ENCODE assay signal across 10 cellular contexts in the genomic region with DNA sequence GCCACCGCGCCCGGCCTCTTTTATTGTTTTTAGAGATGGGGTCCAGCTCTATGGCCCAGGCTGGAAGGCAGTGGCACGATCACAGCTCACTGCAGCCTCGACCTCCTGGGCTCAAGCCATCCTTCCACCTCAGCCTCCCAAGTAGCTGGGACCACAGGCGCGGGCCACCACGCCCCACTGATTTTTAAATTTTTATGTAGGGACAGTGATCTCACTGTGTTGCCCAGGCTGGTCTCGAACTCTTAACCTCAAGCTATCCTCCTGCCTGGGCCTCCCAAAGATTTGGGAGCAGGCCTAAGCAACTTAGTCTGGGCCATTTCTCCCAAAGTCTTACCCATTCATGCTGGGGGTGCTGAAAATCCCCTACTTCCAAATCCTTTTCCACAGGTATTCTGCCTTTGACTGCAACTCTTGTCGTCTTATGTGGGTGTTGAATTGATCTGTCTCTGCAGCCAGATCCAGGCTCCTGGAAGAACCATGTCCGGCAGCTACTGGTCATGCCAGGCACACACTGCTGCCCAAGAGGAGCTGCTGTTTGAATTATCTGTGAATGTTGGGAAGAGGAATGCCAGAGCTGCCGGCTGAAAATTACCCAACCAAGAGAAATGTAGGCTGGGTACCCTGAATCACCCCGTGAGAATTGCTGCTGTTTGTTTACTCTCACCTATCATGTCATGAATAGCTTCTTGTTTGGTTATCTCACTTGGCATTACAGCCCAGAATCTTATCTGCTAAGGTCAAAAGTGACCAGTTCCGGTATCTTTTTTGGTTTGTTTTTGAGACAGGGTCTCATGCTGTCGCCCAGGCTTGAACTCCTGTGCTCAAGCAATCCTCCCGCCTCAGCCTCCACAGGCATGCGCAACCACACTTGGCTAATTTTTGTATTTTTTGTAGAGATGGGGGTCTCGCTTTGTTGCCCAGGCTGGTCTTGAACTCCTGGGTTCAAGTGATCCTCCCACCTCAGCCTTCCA. TPM values are rescaled to one million over a fixed set of nuclear protein-coding genes. Genes with fewer than 3 reads are reported as not detected.
DNase-seq lines count a peak whose midpoint lies in the region; ATAC-seq, FAIRE-seq and TF ChIP-seq lines count a peak whose summit lies in the region.
"Had no signal": no experiment of that assay in that cellular context is flagged by ENCODE, and none has a peak within 500 bp of the region (broad histone marks: within the 10 kb centered on the region; RNA-seq: fewer than 3 reads in every experiment).

No MANE protein-coding gene starts in this region.

- ATAC-seq in naive thymus-derived CD4-positive, alpha-beta T cell = no peak
- ATAC-seq in GM18907 (IDR thresholded peaks at IDR 0.05; ENCODE audit: unreplicated experiment) = no peak

- no TSS peak for BruUV-seq in MCF 10A (replicated peaks; lab: Mats Ljungman, UMichigan)

- no peaks in the 10 kb centered on the region for H3K27me3 ChIP-seq in naive thymus-derived CD4-positive, alpha-beta T cell (ENCODE audit: control insufficient read depth in 2 of 2, insufficient read depth in 2 of 2, low read length in 2 of 2)

- no peaks in the 10 kb centered on the region for H3K4me1 ChIP-seq in naive thymus-derived CD4-positive, alpha-beta T cell (ENCODE audit: control insufficient read depth in 2 of 2, insufficient read depth in 2 of 2, low read length in 2 of 2)

- no peaks in the 10 kb centered on the region for H3K27me3 Mint-ChIP-seq in MCF 10A (ENCODE audit: insufficient read depth, unreplicated experiment)
- H3K27me3 Mint-ChIP-seq in naive thymus-derived CD4-positive, alpha-beta T cell = no peaks in the 10 kb centered on the region

- H3K36me3 Mint-ChIP-seq in MCF 10A (ENCODE audit: insufficient read depth, unreplicated experiment) = peaks cover 32% of the 10 kb centered on the region
- H3K36me3 Mint-ChIP-seq in naive thymus-derived CD4-positive, alpha-beta T cell = peaks cover 0 to 25% (median 10%) of the 10 kb centered on the region in 5 donors

- CTCF ChIA-PET in MCF 10A (lab: Yijun Ruan, JAX) = interaction anchor here (0.6 to 1.8 kb wide), 4 partner anchors 12 to 1533 kb away, joined by 3 to 15 read pairs (median 4); partner anchors contain the start of gene INTS15
- CTCF ChIA-PET in naive thymus-derived CD4-positive, alpha-beta T cell (lab: Charles Lee) = interaction anchor here (1.3 to 1.4 kb wide), 2 partner anchors 10 to 12 kb away, joined by 3 to 6 read pairs; no protein-coding TSS in a partner anchor

- peaks cover 10% of the 10 kb centered on the region for H3K4me1 Mint-ChIP-seq in MCF 10A (ENCODE audit: insufficient read depth, unreplicated experiment)
- H3K4me1 Mint-ChIP-seq in naive thymus-derived CD4-positive, alpha-beta T cell = peaks cover 0 to 29% (median 16%) of the 10 kb centered on the region in 7 donors

- TF ChIP-seq CTCF in AG10803 (conservative IDR thresholded peaks at IDR 0.05; ENCODE audit: low read length) = no peak
- TF ChIP-seq CTCF in MCF 10A (IDR thresholded peaks at IDR 0.05; ENCODE audit: unreplicated experiment) = no peak

- peak overlapping the region; percentile 76 for H3K4me3 ChIP-seq in AG10803 (ENCODE audit: low read length)
- H3K4me3 ChIP-seq in naive thymus-derived CD4-positive, alpha-beta T cell (ENCODE audit: low read length) = peak overlapping the region; percentile 76

- H3K27ac Mint-ChIP-seq in MCF 10A (ENCODE audit: low read depth, unreplicated experiment) = peak overlapping the region; percentile 95
- H3K27ac Mint-ChIP-seq in naive thymus-derived CD4-positive, alpha-beta T cell = peak overlapping the region; percentile 83 to 96 (median 93)

- intact Hi-C loops in MCF 10A (cut with micrococcal nuclease) = no loop called here
- intact Hi-C loops in naive thymus-derived CD4-positive, alpha-beta T cell (cut with micrococcal nuclease) = loop anchor here in 1 of 2 donors (5.0 kb wide), 2 partner anchors 131 to 989 kb away; partner anchors contain the start of genes DAGLB and MIOS

- H3K4me3 Mint-ChIP-seq in MCF 10A (ENCODE audit: unreplicated experiment) = peak overlapping the region; percentile 85
- H3K4me3 Mint-ChIP-seq in naive thymus-derived CD4-positive, alpha-beta T cell = peak overlapping the region; percentile 83 to 91 (median 89)

- peaks cover 31% of the 10 kb centered on the region for H3K36me3 ChIP-seq in KOPT-K1 (ENCODE audit: insufficient read depth, low read length)
- H3K36me3 ChIP-seq in naive thymus-derived CD4-positive, alpha-beta T cell (ENCODE audit: control insufficient read depth in 2 of 3, insufficient read depth in 3 of 3, low read length in 3 of 3) = peaks cover 0 to 31% (median 6%) of the 10 kb centered on the region in 3 experiments

- POLR2A ChIA-PET in MCF 10A (lab: Yijun Ruan, JAX) = interaction anchor here (1.2 kb wide), 1 partner anchor 11 kb away, joined by 4 read pairs; the partner anchor contains the start of gene INTS15
- POLR2A ChIA-PET in naive thymus-derived CD4-positive, alpha-beta T cell (lab: Charles Lee) = interaction anchor here (0.8 to 2.1 kb wide), 6 partner anchors 9 to 58 kb away, joined by 3 to 14 read pairs (median 4); partner anchors contain the start of genes INTS15 and ZNF316

- DNase-seq in AG10803 (ENCODE audit: low read depth) = peak; percentile 16
- no peak for DNase-seq in MCF 10A (ENCODE audit: unreplicated experiment)
- DNase-seq in naive thymus-derived CD4-positive, alpha-beta T cell = no peak
- no peak for DNase-seq in NCI-H2081 (lab: John Stamatoyannopoulos, UW)
- DNase-seq in cortex of kidney (lab: John Stamatoyannopoulos, UW) = no peak
- DNase-seq in RCC 7860 (ENCODE audit: low spot score) = no peak

- FAIRE-seq in RCC 7860 (lab: Jason Lieb, UNC) = no peak
- FAIRE-seq: GM12892 had no signal

- no peaks in the 10 kb centered on the region for H3K9me3 ChIP-seq in KOPT-K1 (ENCODE audit: insufficient read depth, low read length, poor library complexity, severe bottlenecking)
- H3K9me3 ChIP-seq in naive thymus-derived CD4-positive, alpha-beta T cell (ENCODE audit: control insufficient read depth in 2 of 3, low read length in 3 of 3) = no peaks in the 10 kb centered on the region

- H3K27ac ChIP-seq in KOPT-K1 (ENCODE audit: low read depth, low read length, poor library complexity, severe bottlenecking) = peak overlapping the region; percentile 94
- peak overlapping the region; percentile 99 for H3K27ac ChIP-seq in naive thymus-derived CD4-positive, alpha-beta T cell (ENCODE audit: low read depth, low read length)

- H3K9me3 Mint-ChIP-seq in MCF 10A (ENCODE audit: unreplicated experiment) = no peaks in the 10 kb centered on the region
- no peaks in the 10 kb centered on the region for H3K9me3 Mint-ChIP-seq in naive thymus-derived CD4-positive, alpha-beta T cell

RNA-seq across cellular contexts. Expression of gene ZDHHC4, which starts 1.1 kb away (rescaled TPM):
- 41.8 and 45.6 TPM in 2 replicates for total RNA-seq in MCF 10A (2022)
- total RNA-seq in naive thymus-derived CD4-positive, alpha-beta T cell = 10 to 100 TPM; 25.2 to 42.2 (median 31.8) TPM
- polyA plus RNA-seq in naive thymus-derived CD4-positive, alpha-beta T cell = 10 to 100 TPM; 65.9 to 82.1 TPM

RNA-seq across cellular contexts. Expression of gene INTS15, which starts 11.4 kb away (rescaled TPM):
- 25.4 and 26.5 TPM in 2 replicates for total RNA-seq in MCF 10A (2022)
- total RNA-seq in naive thymus-derived CD4-positive, alpha-beta T cell = 10 to 100 TPM; 39.9 to 69.1 (median 56.5) TPM
- 10 to 100 TPM; 29.7 to 51.8 TPM for polyA plus RNA-seq in naive thymus-derived CD4-positive, alpha-beta T cell

RNA-seq across cellular contexts. Expression of gene GRID2IP, which starts 27.1 kb away (rescaled TPM):
- total RNA-seq in MCF 10A (2022) = not detected in 2 replicates
- 1 to 10 TPM in 2 of 5 experiments, under 1 TPM in 2, not detected in 1; 0.24 to 1.5 (median 1.1) TPM for total RNA-seq in naive thymus-derived CD4-positive, alpha-beta T cell
- polyA plus RNA-seq in naive thymus-derived CD4-positive, alpha-beta T cell = not detected
- total RNA-seq: subcutaneous adipose tissue had no signal

RNA-seq across cellular contexts. Expression of gene ZNF853, which starts 37.0 kb away (rescaled TPM):
- total RNA-seq in MCF 10A (2022) = not detected in 2 replicates
- total RNA-seq in naive thymus-derived CD4-positive, alpha-beta T cell = 1 to 10 TPM in 4 of 5 experiments, under 1 TPM in 1; 0.15 to 5.3 (median 3.8) TPM
- 1 to 10 TPM in 1 of 2 donors, under 1 TPM in 1; 0.50 to 2.9 TPM for polyA plus RNA-seq in naive thymus-derived CD4-positive, alpha-beta T cell

RNA-seq across cellular contexts. Expression of gene ZNF316, which starts 58.7 kb away (rescaled TPM):
- 26.1 and 27.1 TPM in 2 replicates for total RNA-seq in MCF 10A (2022)
- 10 to 100 TPM; 24.5 to 71.6 (median 55.4) TPM for total RNA-seq in naive thymus-derived CD4-positive, alpha-beta T cell
- polyA plus RNA-seq in naive thymus-derived CD4-positive, alpha-beta T cell = 1 to 10 TPM in 1 of 2 donors, under 1 TPM in 1; 0.66 to 4.4 TPM
